ENCODE assay signal across 1 cellular context in the genomic region with DNA sequence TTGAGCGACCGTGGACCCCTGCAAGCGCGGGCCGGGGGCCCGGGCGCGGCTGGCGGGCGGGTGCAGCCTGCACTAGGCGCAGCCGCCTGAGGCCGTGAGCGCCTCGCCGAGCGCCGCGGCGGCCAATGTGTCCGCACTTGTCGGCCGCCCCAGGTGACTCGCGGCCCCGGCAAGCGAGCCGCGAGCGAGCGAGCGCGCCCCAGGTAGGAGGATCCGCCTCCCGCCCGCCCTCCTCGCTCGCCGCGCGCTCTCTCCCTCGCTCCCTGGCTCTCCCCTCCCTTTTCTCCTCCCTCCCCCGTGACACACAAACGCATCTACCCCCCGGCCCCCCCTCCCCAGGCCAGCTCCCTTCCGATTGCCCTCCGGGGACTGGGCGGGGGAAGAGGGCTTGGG.
TF ChIP-seq lines count a peak whose summit lies in the region.

Gene WNT7B (minus strand): TSS at position 160 of the 393 bp plus-strand sequence. CDS start 408 bp downstream, outside the sequence.

TF ChIP-seq in HEK293, 187 proteins besides CTCF, POLR2A, EP300 and RAD21 (continued from another document):
- TF ChIP-seq PATZ1 (tag by site-specific recombination; IDR thresholded peaks at IDR 0.05) (peak; percentile 53), ZBTB8A (tag by site-specific recombination; IDR thresholded peaks at IDR 0.05) (no peak), ZNF555 (tag by site-specific recombination; conservative IDR thresholded peaks at IDR 0.05) (no peak), ZNF121 (tag by site-specific recombination; IDR thresholded peaks at IDR 0.05) (no peak), ZNF148 (tag by site-specific recombination; IDR thresholded peaks at IDR 0.05; ENCODE audit: borderline replicate concordance) (no peak), KLF8 (tag by site-specific recombination; IDR thresholded peaks at IDR 0.05) (peak; percentile 32; the same call in 1 of the 2 replicates), SP2 (tag by site-specific recombination; IDR thresholded peaks at IDR 0.05) (peak; percentile 64), ZNF266 (tag by site-specific recombination; IDR thresholded peaks at IDR 0.05; ENCODE audit: low read depth) (no peak), ZFP41 (tag by site-specific recombination; IDR thresholded peaks at IDR 0.05; ENCODE audit: borderline replicate concordance) (no peak)
- TF ChIP-seq, protein P1, sequence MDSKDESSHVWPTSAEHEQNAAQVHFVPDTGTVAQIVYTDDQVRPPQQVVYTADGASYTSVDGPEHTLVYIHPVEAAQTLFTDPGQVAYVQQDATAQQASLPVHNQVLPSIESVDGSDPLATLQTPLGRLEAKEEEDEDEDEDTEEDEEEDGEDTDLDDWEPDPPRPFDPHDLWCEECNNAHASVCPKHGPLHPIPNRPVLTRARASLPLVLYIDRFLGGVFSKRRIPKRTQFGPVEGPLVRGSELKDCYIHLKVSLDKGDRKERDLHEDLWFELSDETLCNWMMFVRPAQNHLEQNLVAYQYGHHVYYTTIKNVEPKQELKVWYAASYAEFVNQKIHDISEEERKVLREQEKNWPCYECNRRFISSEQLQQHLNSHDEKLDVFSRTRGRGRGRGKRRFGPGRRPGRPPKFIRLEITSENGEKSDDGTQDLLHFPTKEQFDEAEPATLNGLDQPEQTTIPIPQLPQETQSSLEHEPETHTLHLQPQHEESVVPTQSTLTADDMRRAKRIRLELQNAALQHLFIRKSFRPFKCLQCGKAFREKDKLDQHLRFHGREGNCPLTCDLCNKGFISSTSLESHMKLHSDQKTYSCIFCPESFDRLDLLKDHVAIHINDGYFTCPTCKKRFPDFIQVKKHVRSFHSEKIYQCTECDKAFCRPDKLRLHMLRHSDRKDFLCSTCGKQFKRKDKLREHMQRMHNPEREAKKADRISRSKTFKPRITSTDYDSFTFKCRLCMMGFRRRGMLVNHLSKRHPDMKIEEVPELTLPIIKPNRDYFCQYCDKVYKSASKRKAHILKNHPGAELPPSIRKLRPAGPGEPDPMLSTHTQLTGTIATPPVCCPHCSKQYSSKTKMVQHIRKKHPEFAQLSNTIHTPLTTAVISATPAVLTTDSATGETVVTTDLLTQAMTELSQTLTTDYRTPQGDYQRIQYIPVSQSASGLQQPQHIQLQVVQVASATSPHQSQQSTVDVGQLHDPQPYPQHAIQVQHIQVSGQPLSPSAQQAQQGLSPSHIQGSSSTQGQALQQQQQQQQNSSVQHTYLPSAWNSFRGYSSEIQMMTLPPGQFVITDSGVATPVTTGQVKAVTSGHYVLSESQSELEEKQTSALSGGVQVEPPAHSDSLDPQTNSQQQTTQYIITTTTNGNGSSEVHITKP (tag by site-specific recombination; IDR thresholded peaks at IDR 0.05), result 0 out of 2 replicates have a peak, but pooled peaks have one; percentile 22
- TF ChIP-seq, protein P2, sequence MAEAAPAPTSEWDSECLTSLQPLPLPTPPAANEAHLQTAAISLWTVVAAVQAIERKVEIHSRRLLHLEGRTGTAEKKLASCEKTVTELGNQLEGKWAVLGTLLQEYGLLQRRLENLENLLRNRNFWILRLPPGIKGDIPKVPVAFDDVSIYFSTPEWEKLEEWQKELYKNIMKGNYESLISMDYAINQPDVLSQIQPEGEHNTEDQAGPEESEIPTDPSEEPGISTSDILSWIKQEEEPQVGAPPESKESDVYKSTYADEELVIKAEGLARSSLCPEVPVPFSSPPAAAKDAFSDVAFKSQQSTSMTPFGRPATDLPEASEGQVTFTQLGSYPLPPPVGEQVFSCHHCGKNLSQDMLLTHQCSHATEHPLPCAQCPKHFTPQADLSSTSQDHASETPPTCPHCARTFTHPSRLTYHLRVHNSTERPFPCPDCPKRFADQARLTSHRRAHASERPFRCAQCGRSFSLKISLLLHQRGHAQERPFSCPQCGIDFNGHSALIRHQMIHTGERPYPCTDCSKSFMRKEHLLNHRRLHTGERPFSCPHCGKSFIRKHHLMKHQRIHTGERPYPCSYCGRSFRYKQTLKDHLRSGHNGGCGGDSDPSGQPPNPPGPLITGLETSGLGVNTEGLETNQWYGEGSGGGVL (tag by site-specific recombination; IDR thresholded peaks at IDR 0.05), result peak; percentile 96
- TF ChIP-seq, protein P3, sequence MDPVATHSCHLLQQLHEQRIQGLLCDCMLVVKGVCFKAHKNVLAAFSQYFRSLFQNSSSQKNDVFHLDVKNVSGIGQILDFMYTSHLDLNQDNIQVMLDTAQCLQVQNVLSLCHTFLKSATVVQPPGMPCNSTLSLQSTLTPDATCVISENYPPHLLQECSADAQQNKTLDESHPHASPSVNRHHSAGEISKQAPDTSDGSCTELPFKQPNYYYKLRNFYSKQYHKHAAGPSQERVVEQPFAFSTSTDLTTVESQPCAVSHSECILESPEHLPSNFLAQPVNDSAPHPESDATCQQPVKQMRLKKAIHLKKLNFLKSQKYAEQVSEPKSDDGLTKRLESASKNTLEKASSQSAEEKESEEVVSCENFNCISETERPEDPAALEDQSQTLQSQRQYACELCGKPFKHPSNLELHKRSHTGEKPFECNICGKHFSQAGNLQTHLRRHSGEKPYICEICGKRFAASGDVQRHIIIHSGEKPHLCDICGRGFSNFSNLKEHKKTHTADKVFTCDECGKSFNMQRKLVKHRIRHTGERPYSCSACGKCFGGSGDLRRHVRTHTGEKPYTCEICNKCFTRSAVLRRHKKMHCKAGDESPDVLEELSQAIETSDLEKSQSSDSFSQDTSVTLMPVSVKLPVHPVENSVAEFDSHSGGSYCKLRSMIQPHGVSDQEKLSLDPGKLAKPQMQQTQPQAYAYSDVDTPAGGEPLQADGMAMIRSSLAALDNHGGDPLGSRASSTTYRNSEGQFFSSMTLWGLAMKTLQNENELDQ (tag by site-specific recombination; IDR thresholded peaks at IDR 0.05; ENCODE audit: low read depth), result no peak
